Comparison of ENCODE assay signal across 12 cellular contexts in genomic region chr5:76547891-76548524, GRCh38.
DNase-seq lines count a peak whose midpoint lies in the region; ATAC-seq and TF ChIP-seq lines count a peak whose summit lies in the region.
"Had no signal": no experiment of that assay in that cellular context is flagged by ENCODE, and none has a peak within 500 bp of the region (broad histone marks: within the 10 kb centered on the region; RNA-seq: fewer than 3 reads in every experiment).

No MANE protein-coding gene starts in this region.

- in situ Hi-C loops in Panc1 (cut with HindIII; ENCODE audit: low pct_unique_long_range_greater_than_20kb, low sequenced_read_pairs): no loop called here

- BruUV-seq in Panc1 (replicated peaks; lab: Mats Ljungman, UMichigan): no TSS peak

- POLR2A ChIA-PET in Panc1 (lab: Charles Lee): no interaction called here

- H3K36me3 Mint-ChIP-seq in natural killer cell treated with Interleukin-12 subunit alpha and Interleukin-12 subunit beta and Interleukin-15 and Interleukin-18, amount 100 ng/mL, for 72 hours: no peaks in the 10 kb centered on the region
- peaks cover 2% of the 10 kb centered on the region for H3K36me3 Mint-ChIP-seq in chondrocyte (ENCODE audit: low read depth)

- peaks cover 64 to 68% of the 10 kb centered on the region in 2 donors for H3K4me1 Mint-ChIP-seq in natural killer cell treated with Interleukin-12 subunit alpha and Interleukin-12 subunit beta and Interleukin-15 and Interleukin-18, amount 100 ng/mL, for 72 hours (ENCODE audit: low read depth in 2 of 2)
- H3K4me1 Mint-ChIP-seq in chondrocyte (ENCODE audit: low read depth): peaks cover 3% of the 10 kb centered on the region

- peak overlapping the region; percentile 2; the same call in 1 of the 2 replicates for H3K4me3 ChIP-seq in GM12864 (ENCODE audit: low read depth, low read length)
- no peak overlapping the region for H3K4me3 ChIP-seq in Panc1 (ENCODE audit: low read depth in 2 of 2, low read length in 2 of 2)
- H3K4me3 ChIP-seq in psoas muscle: no peak overlapping the region

- H3K4me1 ChIP-seq in Panc1 (ENCODE audit: control insufficient read depth, insufficient read depth, low read length): no peaks in the 10 kb centered on the region; the same call in 1 of the 2 replicates
- no peaks in the 10 kb centered on the region for H3K4me1 ChIP-seq in psoas muscle

- H3K27me3 Mint-ChIP-seq in natural killer cell treated with Interleukin-12 subunit alpha and Interleukin-12 subunit beta and Interleukin-15 and Interleukin-18, amount 100 ng/mL, for 72 hours: no peaks in the 10 kb centered on the region
- no peaks in the 10 kb centered on the region for H3K27me3 Mint-ChIP-seq in chondrocyte (ENCODE audit: low read depth)

- peak overlapping the region; percentile 95 to 98 for H3K27ac Mint-ChIP-seq in natural killer cell treated with Interleukin-12 subunit alpha and Interleukin-12 subunit beta and Interleukin-15 and Interleukin-18, amount 100 ng/mL, for 72 hours
- H3K27ac Mint-ChIP-seq in chondrocyte (ENCODE audit: unreplicated experiment): no peak overlapping the region

- H3K36me3 ChIP-seq in Panc1 (ENCODE audit: control insufficient read depth, insufficient read depth, low read length): no peaks in the 10 kb centered on the region
- H3K36me3 ChIP-seq in psoas muscle (ENCODE audit: insufficient read depth in 1 of 2, low read depth in 1 of 2): no peaks in the 10 kb centered on the region
- H3K36me3 ChIP-seq: adrenal gland had no signal

- ATAC-seq in GM21528 (IDR thresholded peaks at IDR 0.05; ENCODE audit: low FRiP score, unreplicated experiment): peak; percentile 17
- 0 out of 2 replicates have a peak, but pooled peaks have one; percentile 36 for ATAC-seq in Panc1
- no peak for ATAC-seq in natural killer cell treated with Interleukin-12 subunit alpha and Interleukin-12 subunit beta and Interleukin-15 and Interleukin-18, amount 100 ng/mL, for 72 hours
- no peak for ATAC-seq in psoas muscle
- ATAC-seq in GM18505 (IDR thresholded peaks at IDR 0.05; ENCODE audit: unreplicated experiment): no peak
- ATAC-seq: HCT116 had no signal

- intact Hi-C loops in Panc1 (cut with micrococcal nuclease; ENCODE audit: unreplicated experiment): no loop called here
- intact Hi-C loops in psoas muscle (cut with DNase I): no loop called here

- peaks cover 3% of the 10 kb centered on the region; the same call in 1 of the 2 replicates for H3K27me3 ChIP-seq in Panc1 (ENCODE audit: control insufficient read depth, insufficient read depth, low read length)
- no peaks in the 10 kb centered on the region for H3K27me3 ChIP-seq in psoas muscle (ENCODE audit: insufficient read depth in 3 of 3, low read length in 2 of 3)
- H3K27me3 ChIP-seq: adrenal gland had no signal

- H3K9me3 ChIP-seq in Panc1 (ENCODE audit: control insufficient read depth, insufficient read depth, low read depth, low read length) (no peaks in the 10 kb centered on the region), psoas muscle (no peaks in the 10 kb centered on the region)
- H3K9me3 ChIP-seq: adrenal gland had no signal

- no peak overlapping the region for H3K27ac ChIP-seq in Panc1 (ENCODE audit: low read length)
- no peak overlapping the region for H3K27ac ChIP-seq in psoas muscle

- peak overlapping the region; percentile 92 for H3K4me3 Mint-ChIP-seq in natural killer cell treated with Interleukin-12 subunit alpha and Interleukin-12 subunit beta and Interleukin-15 and Interleukin-18, amount 100 ng/mL, for 72 hours
- H3K4me3 Mint-ChIP-seq in chondrocyte (ENCODE audit: unreplicated experiment): no peak overlapping the region

- CTCF ChIA-PET in Panc1 (lab: Charles Lee): no interaction called here

- TF ChIP-seq POLR2A in GM18505 (IDR thresholded peaks at IDR 0.05; ENCODE audit: borderline replicate concordance, extremely low read depth, insufficient read depth, insufficient read length): no peak

- DNase-seq in GM12864 (ENCODE audit: low read depth) (no peak), Panc1 (ENCODE audit: low read depth, low spot score) (no peak), chondrocyte (ENCODE audit: low spot score) (no peak), psoas muscle (no peak), NCI-H2029 (lab: John Stamatoyannopoulos, UW) (no peak)
- no peak for DNase-seq in natural killer cell treated with Interleukin-12 subunit alpha and Interleukin-12 subunit beta and Interleukin-15 and Interleukin-18, amount 100 ng/mL, for 72 hours (ENCODE audit: low spot score)
- DNase-seq: GF-D8, NCI-H1048 had no signal

- TF ChIP-seq CTCF in GM12864 (IDR thresholded peaks at IDR 0.05; ENCODE audit: low read depth, low read length, missing control alignments) (no peak), Panc1 (IDR thresholded peaks at IDR 0.05) (no peak), chondrocyte (IDR thresholded peaks at IDR 0.05) (no peak), psoas muscle (IDR thresholded peaks at IDR 0.05) (no peak)

- WGBS in psoas muscle, 3 donors: 80 to 87% (median 84%) methylated on average over 3 of the region's 3 CpGs

- no peaks in the 10 kb centered on the region for H3K9me3 Mint-ChIP-seq in natural killer cell treated with Interleukin-12 subunit alpha and Interleukin-12 subunit beta and Interleukin-15 and Interleukin-18, amount 100 ng/mL, for 72 hours
- H3K9me3 Mint-ChIP-seq in chondrocyte (ENCODE audit: low read depth): no peaks in the 10 kb centered on the region

Comparison
In these comparisons a context has a peak if more than half of its experiments do, and no peak if none do; other contexts are left out.
1. ATAC-seq: peak in GM21528 (single experiment) and Panc1 (single experiment); none in natural killer cell treated with Interleukin-12 subunit alpha and Interleukin-12 subunit beta and Interleukin-15 and Interleukin-18, amount 100 ng/mL, for 72 hours (0 of 2), psoas muscle (0 of 4) and GM18505 (single experiment).